Comparison of ENCODE assay signal across 3 cellular contexts in genomic region chr1:157548081-157548480, GRCh38. TPM values are rescaled to one million over a fixed set of nuclear protein-coding genes. Genes with fewer than 3 reads are reported as not detected.
"Had no signal": no experiment of that assay in that cellular context is flagged by ENCODE, and none has a peak within 500 bp of the region (broad histone marks: within the 10 kb centered on the region; RNA-seq: fewer than 3 reads in every experiment).

No MANE protein-coding gene starts in this region.

RNA-seq across cellular contexts. Expression of gene FCRL5, which starts 4.2 kb away (rescaled TPM):
- total RNA-seq: HT-29, HT1080, K562 had no signal
- polyA plus RNA-seq: K562 had no signal

RNA-seq across cellular contexts. Expression of gene FCRL4, which starts 49.8 kb away (rescaled TPM):
- total RNA-seq: HT-29, HT1080, K562 had no signal
- polyA plus RNA-seq: K562 had no signal
